8 cellular contexts compared by ENCODE assay signal in the genomic region with DNA sequence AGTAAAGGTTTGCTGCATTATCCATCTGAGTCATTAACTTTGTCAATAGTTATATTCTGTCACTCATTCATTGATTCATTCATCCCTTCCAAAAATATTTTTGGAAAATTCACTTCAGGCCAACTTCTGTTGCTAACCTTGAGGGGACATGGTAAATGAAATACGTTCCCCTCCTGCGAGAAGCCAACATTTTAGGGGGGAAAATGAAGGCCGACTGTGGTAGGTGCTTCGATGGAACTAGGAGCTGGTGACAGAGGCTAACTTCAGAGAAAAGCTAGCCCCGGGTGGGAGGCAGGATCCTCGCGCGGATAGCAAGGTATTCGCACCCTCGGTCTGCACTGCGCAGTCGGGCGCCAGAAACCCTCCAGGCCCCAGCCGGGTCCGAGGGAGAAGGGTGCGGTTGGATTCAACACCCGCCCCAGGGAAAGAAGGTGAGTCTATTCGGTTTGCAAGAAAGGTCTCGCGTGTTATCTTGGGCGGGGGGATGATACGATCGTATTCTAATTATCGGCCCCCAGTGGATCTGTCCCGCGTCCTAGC. TPM values are rescaled to one million over a fixed set of nuclear protein-coding genes. Genes with fewer than 3 reads are reported as not detected.
DNase-seq lines count a peak whose midpoint lies in the region; ATAC-seq and TF ChIP-seq lines count a peak whose summit lies in the region.

No MANE protein-coding gene starts in this region.

- ATAC-seq in HG03095 (IDR thresholded peaks at IDR 0.05; ENCODE audit: unreplicated experiment) (peak; percentile 24), activated B cell treated with CpG ODN at 0.5 μM for 24 hours (ENCODE audit: low read depth) (no peak), heart left ventricle (peak; percentile 18 to 47 (median 38)), gastrocnemius medialis (no peak), GM18858 (IDR thresholded peaks at IDR 0.05; ENCODE audit: unreplicated experiment) (no peak)

- POLR2A ChIA-PET in activated B cell treated with CpG ODN at 0.5 μM for 24 hours (lab: Charles Lee): interaction anchor here (0.6 to 1.9 kb wide), 9 partner anchors 18 to 1805 kb away, joined by 3 to 8 read pairs (median 5); a partner anchor contains a TSS

- intact Hi-C loops in activated B cell treated with CpG ODN at 0.5 μM for 24 hours (cut with micrococcal nuclease) (loop anchor here (2.0 to 10.0 kb wide), 5 partner anchors 60 to 1988 kb away; a partner anchor contains a TSS), heart left ventricle (cut with DNase I) (no loop called here), gastrocnemius medialis (cut with DNase I; ENCODE audit: low total_unique reads) (loop anchor here (2.0 kb wide), 1 partner anchor 890 kb away; no protein-coding TSS in a partner anchor)

- DNase-seq in NCI-H82 (lab: John Stamatoyannopoulos, UW) (peak; percentile 66), NCI-H82 treated with DMSO at 0.1 percent for 48 hours (lab: John Stamatoyannopoulos, UW; ENCODE audit: unreplicated experiment) (no peak), activated B cell treated with CpG ODN at 0.5 μM for 24 hours (no peak), heart left ventricle (peak in 4 of 5 donors; percentile 6 to 25 (median 21)), gastrocnemius medialis (no peak), SK-N-DZ (ENCODE audit: low spot score) (no peak)

- CTCF ChIA-PET in activated B cell treated with CpG ODN at 0.5 μM for 24 hours (lab: Charles Lee): no interaction called here

- in situ Hi-C loops in gastrocnemius medialis (cut with MboI; ENCODE audit: low sequenced_read_pairs in 4 of 4): no loop called here

- peaks cover 0 to 4% (median 0%) of the 10 kb centered on the region in 9 donors for H3K27me3 ChIP-seq in heart left ventricle
- H3K27me3 ChIP-seq in gastrocnemius medialis: no peaks in the 10 kb centered on the region

- H3K9me3 Mint-ChIP-seq in activated B cell treated with CpG ODN at 0.5 μM for 24 hours: peaks cover 3% of the 10 kb centered on the region

- H3K4me1 Mint-ChIP-seq in activated B cell treated with CpG ODN at 0.5 μM for 24 hours: peaks cover 30% of the 10 kb centered on the region

- TF ChIP-seq CTCF in activated B cell treated with CpG ODN at 0.5 μM for 24 hours (IDR thresholded peaks at IDR 0.05): no peak
- no peak for TF ChIP-seq CTCF in heart left ventricle (IDR thresholded peaks at IDR 0.05)
- TF ChIP-seq CTCF in gastrocnemius medialis (IDR thresholded peaks at IDR 0.05 in 4 of 5, conservative IDR thresholded peaks at IDR 0.05 in 1 of 5): no peak

- no peaks in the 10 kb centered on the region for H3K36me3 ChIP-seq in heart left ventricle
- no peaks in the 10 kb centered on the region for H3K36me3 ChIP-seq in gastrocnemius medialis

- H3K27ac ChIP-seq in heart left ventricle: peak overlapping the region in 11 of 12 donors; percentile 70 to 88 (median 82)
- peak overlapping the region; percentile 82 to 93 (median 92) for H3K27ac ChIP-seq in gastrocnemius medialis

- peaks cover 0 to 22% (median 12%) of the 10 kb centered on the region in 12 donors for H3K4me1 ChIP-seq in heart left ventricle
- peaks cover 16 to 18% of the 10 kb centered on the region in 2 donors for H3K4me1 ChIP-seq in gastrocnemius medialis

- peaks cover 16% of the 10 kb centered on the region for H3K36me3 Mint-ChIP-seq in activated B cell treated with CpG ODN at 0.5 μM for 24 hours (ENCODE audit: low read depth)

- H3K4me3 ChIP-seq in heart left ventricle (peak overlapping the region; percentile 52 to 98 (median 78)), gastrocnemius medialis (peak overlapping the region; percentile 62 to 99 (median 96))

- TF ChIP-seq POLR2A in heart left ventricle (IDR thresholded peaks at IDR 0.05) (no peak), gastrocnemius medialis (IDR thresholded peaks at IDR 0.05) (no peak)

- peaks cover 10% of the 10 kb centered on the region for H3K27me3 Mint-ChIP-seq in activated B cell treated with CpG ODN at 0.5 μM for 24 hours

- peak overlapping the region; percentile 96 for H3K4me3 Mint-ChIP-seq in activated B cell treated with CpG ODN at 0.5 μM for 24 hours

- peak overlapping the region; percentile 97 for H3K27ac Mint-ChIP-seq in activated B cell treated with CpG ODN at 0.5 μM for 24 hours

- H3K9me3 ChIP-seq in heart left ventricle: peaks cover 0 to 7% (median 0%) of the 10 kb centered on the region in 12 donors
- no peaks in the 10 kb centered on the region for H3K9me3 ChIP-seq in gastrocnemius medialis

- WGBS in heart left ventricle, 4 donors: 8 to 17% (median 10%) methylated on average over 9 to 26 of the region's 26 CpGs

RNA-seq across cellular contexts. Expression of a gene that starts 0.6 kb away (rescaled TPM):
- total RNA-seq in activated B cell treated with CpG ODN at 0.5 μM for 24 hours (26.9 and 27.3 TPM in 2 replicates), heart left ventricle (10 to 100 TPM in 7 of 9 donors, 1 to 10 TPM in 2; 4.7 to 25.3 (median 19.0) TPM), gastrocnemius medialis (10 to 100 TPM; 13.1 to 27.4 (median 18.8) TPM)
- polyA plus RNA-seq in heart left ventricle: 1 to 10 TPM; 4.1 to 7.3 TPM
- 9.7 and 21.6 TPM in 2 replicates for polyA plus RNA-seq in SK-N-DZ (2014; cell fraction: cytosol; rRNA removed)
- 3.1 and 5.0 TPM in 2 replicates for polyA plus RNA-seq in SK-N-DZ (2014; cell fraction: nucleus; rRNA removed)

Comparison
In these comparisons a context has a peak if more than half of its experiments do, and no peak if none do; other contexts are left out.
1. DNase-seq: peak in NCI-H82 (single experiment) and heart left ventricle (4 of 5); none in NCI-H82 treated with DMSO at 0.1 percent for 48 hours (single experiment), activated B cell treated with CpG ODN at 0.5 μM for 24 hours (single experiment), gastrocnemius medialis (0 of 2) and SK-N-DZ (single experiment).
2. ATAC-seq: peak in HG03095 (single experiment) and heart left ventricle (4 of 4); none in activated B cell treated with CpG ODN at 0.5 μM for 24 hours (single experiment), gastrocnemius medialis (0 of 2) and GM18858 (single experiment).
3. intact Hi-C loops: an anchor here in activated B cell treated with CpG ODN at 0.5 μM for 24 hours (2.0 to 10.0 kb wide) and gastrocnemius medialis (2.0 kb wide); none called in heart left ventricle.